ENCODE assay signal across 14 cellular contexts in genomic region chr11:45774023-45774655, GRCh38. TPM values are rescaled to one million over a fixed set of nuclear protein-coding genes. Genes with fewer than 3 reads are reported as not detected.
DNase-seq lines count a peak whose midpoint lies in the region; ATAC-seq and TF ChIP-seq lines count a peak whose summit lies in the region.
"Had no signal": no experiment of that assay in that cellular context is flagged by ENCODE, and none has a peak within 500 bp of the region (broad histone marks: within the 10 kb centered on the region; RNA-seq: fewer than 3 reads in every experiment).

No MANE protein-coding gene starts in this region.

- no peaks in the 10 kb centered on the region for H3K36me3 ChIP-seq in upper lobe of right lung
- H3K36me3 ChIP-seq: BE2C had no signal

- peak; percentile 1 for DNase-seq in GM03348 (ENCODE audit: low spot score)
- peak; percentile 6 for DNase-seq in iPS-NIHi7 (ENCODE audit: extremely low spot score)
- peak; percentile 69 for DNase-seq in mesenteric fat pad (ENCODE audit: low spot score)
- peak; percentile 18 for DNase-seq in upper lobe of right lung
- no peak for DNase-seq in activated CD8-positive, alpha-beta memory T cell treated with anti-CD3 and anti-CD28 coated beads, Interleukin-2, amount 10 ng/mL, durations not matched to agents 7 days and 5 days
- DNase-seq in activated CD4-positive, alpha-beta T cell treated with anti-CD3 and anti-CD28 coated beads, Interleukin-2, amount 50 U/mL, for 1 hour = no peak
- DNase-seq: ACHN; BE2C; CD4-positive, alpha-beta memory T cell; DMS79; GOT3; H9 had no signal

- H3K27me3 ChIP-seq in upper lobe of right lung = no peaks in the 10 kb centered on the region
- H3K27me3 ChIP-seq: BE2C had no signal

- CTCF ChIA-PET in activated CD8-positive, alpha-beta memory T cell treated with anti-CD3 and anti-CD28 coated beads, Interleukin-2, amount 10 ng/mL, durations not matched to agents 7 days and 5 days (lab: Charles Lee) = interaction anchor here (1.6 kb wide), 1 partner anchor 403 kb away, joined by 3 read pairs; no protein-coding TSS in a partner anchor

- no peaks in the 10 kb centered on the region for H3K36me3 Mint-ChIP-seq in activated CD8-positive, alpha-beta memory T cell treated with anti-CD3 and anti-CD28 coated beads, Interleukin-2, amount 10 ng/mL, durations not matched to agents 7 days and 5 days

- TF ChIP-seq CTCF in upper lobe of right lung (IDR thresholded peaks at IDR 0.05) = no peak

- no peak overlapping the region for H3K4me3 Mint-ChIP-seq in activated CD8-positive, alpha-beta memory T cell treated with anti-CD3 and anti-CD28 coated beads, Interleukin-2, amount 10 ng/mL, durations not matched to agents 7 days and 5 days
- H3K4me3 Mint-ChIP-seq: H9 had no signal

- no peak for ATAC-seq in upper lobe of right lung
- no peak for ATAC-seq in activated CD8-positive, alpha-beta memory T cell treated with anti-CD3 and anti-CD28 coated beads, Interleukin-2, amount 10 ng/mL, durations not matched to agents 7 days and 5 days
- ATAC-seq in HG02938 (IDR thresholded peaks at IDR 0.05; ENCODE audit: unreplicated experiment) = no peak

- H3K9me3 Mint-ChIP-seq in activated CD8-positive, alpha-beta memory T cell treated with anti-CD3 and anti-CD28 coated beads, Interleukin-2, amount 10 ng/mL, durations not matched to agents 7 days and 5 days (ENCODE audit: low read depth) = no peaks in the 10 kb centered on the region
- H3K9me3 Mint-ChIP-seq: CD4-positive, alpha-beta memory T cell; H9 had no signal

- no peaks in the 10 kb centered on the region for H3K9me3 ChIP-seq in upper lobe of right lung
- H3K9me3 ChIP-seq: BE2C had no signal

- H3K4me1 Mint-ChIP-seq in activated CD8-positive, alpha-beta memory T cell treated with anti-CD3 and anti-CD28 coated beads, Interleukin-2, amount 10 ng/mL, durations not matched to agents 7 days and 5 days = peaks cover 14% of the 10 kb centered on the region

- intact Hi-C loops in upper lobe of right lung (cut with DNase I) = no loop called here

- H3K27ac ChIP-seq in upper lobe of right lung = no peak overlapping the region
- H3K27ac ChIP-seq: C4-2B had no signal

- H3K27me3 Mint-ChIP-seq in activated CD8-positive, alpha-beta memory T cell treated with anti-CD3 and anti-CD28 coated beads, Interleukin-2, amount 10 ng/mL, durations not matched to agents 7 days and 5 days = peaks cover 16% of the 10 kb centered on the region
- H3K27me3 Mint-ChIP-seq: CD4-positive, alpha-beta memory T cell had no signal

- H3K4me3 ChIP-seq in upper lobe of right lung = no peak overlapping the region

- H3K4me1 ChIP-seq in upper lobe of right lung = peaks cover 8% of the 10 kb centered on the region
- H3K4me1 ChIP-seq: BE2C had no signal

- H3K27ac Mint-ChIP-seq in activated CD8-positive, alpha-beta memory T cell treated with anti-CD3 and anti-CD28 coated beads, Interleukin-2, amount 10 ng/mL, durations not matched to agents 7 days and 5 days = no peak overlapping the region
- H3K27ac Mint-ChIP-seq: H9 had no signal

RNA-seq across cellular contexts. Expression of gene SLC35C1, which starts 30.8 kb away (rescaled TPM):
- total RNA-seq in mesenteric fat pad = 81.0 TPM
- 25.1 TPM for total RNA-seq in upper lobe of right lung
- total RNA-seq in activated CD8-positive, alpha-beta memory T cell treated with anti-CD3 and anti-CD28 coated beads, Interleukin-2, amount 10 ng/mL, durations not matched to agents 7 days and 5 days = 10 to 100 TPM; 15.2 to 15.7 TPM

Comparison
In these comparisons a context has a peak if more than half of its experiments do, and no peak if none do; other contexts are left out.
1. DNase-seq: peak in GM03348 (single experiment), iPS-NIHi7 (single experiment), mesenteric fat pad (single experiment) and upper lobe of right lung (single experiment); none in activated CD8-positive, alpha-beta memory T cell treated with anti-CD3 and anti-CD28 coated beads, Interleukin-2, amount 10 ng/mL, durations not matched to agents 7 days and 5 days (single experiment) and activated CD4-positive, alpha-beta T cell treated with anti-CD3 and anti-CD28 coated beads, Interleukin-2, amount 50 U/mL, for 1 hour (single experiment).